10 cellular contexts compared by ENCODE assay signal in the genomic region with DNA sequence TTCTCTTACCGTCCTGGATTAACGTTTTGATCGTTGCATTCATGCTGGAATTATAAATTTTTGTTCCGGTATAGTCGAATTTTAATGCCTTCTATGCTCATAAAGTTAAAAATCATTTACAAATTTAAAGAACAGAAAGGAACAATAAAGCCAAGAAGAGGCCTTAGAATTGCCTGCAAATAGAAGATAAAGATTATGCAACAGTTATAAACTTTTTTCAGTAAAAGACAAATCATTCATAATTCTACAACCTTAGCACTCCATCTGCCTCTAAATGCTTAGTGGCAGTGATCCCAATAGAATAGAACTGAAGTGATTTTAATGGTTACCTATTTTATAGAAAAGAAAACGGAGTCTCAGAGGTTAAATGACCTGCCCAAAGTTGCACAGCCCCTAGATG.
DNase-seq lines count a peak whose midpoint lies in the region; ATAC-seq and TF ChIP-seq lines count a peak whose summit lies in the region.
"Had no signal": no experiment of that assay in that cellular context is flagged by ENCODE, and none has a peak within 500 bp of the region (broad histone marks: within the 10 kb centered on the region; RNA-seq: fewer than 3 reads in every experiment).

No MANE protein-coding gene starts in this region.

- H3K9ac ChIP-seq in DND-41 (ENCODE audit: low read depth, low read length) = no peak overlapping the region
- peak overlapping the region in 1 of 2 donors; percentile 48 for H3K9ac ChIP-seq in colonic mucosa (ENCODE audit: low read depth in 2 of 2, low read length in 2 of 2)
- no peak overlapping the region for H3K9ac ChIP-seq in neural progenitor cell
- H3K9ac ChIP-seq: BLaER1 treated with 17β-estradiol and CSF1 and Interleukin-3, amounts not matched to agents 10 nM and 100 nM; SK-N-SH had no signal

- H3K4me3 Mint-ChIP-seq in neural progenitor cell = no peak overlapping the region

- H3F3A ChIP-seq in neural progenitor cell (ENCODE audit: low read depth) = no peaks in the 10 kb centered on the region

- H3K4me1 ChIP-seq in A673 (ENCODE audit: insufficient read depth, low read length, poor library complexity, severe bottlenecking) (peaks cover 54% of the 10 kb centered on the region), DND-41 (ENCODE audit: insufficient read depth, low read length) (0 out of 2 replicates have a peak, but pooled peaks cover 3% of the 10 kb centered on the region), colonic mucosa (peaks cover 3% of the 10 kb centered on the region), neural progenitor cell (no peaks in the 10 kb centered on the region)
- H3K4me1 ChIP-seq: BLaER1 treated with 17β-estradiol and CSF1 and Interleukin-3, amounts not matched to agents 10 nM and 100 nM had no signal

- no peak for ATAC-seq in DND-41 (ENCODE audit: insufficient read depth, low read depth)

- H3K4me3 ChIP-seq in A673 (ENCODE audit: low read depth, low read length, poor library complexity, severe bottlenecking) = peak overlapping the region; percentile 18
- no peak overlapping the region for H3K4me3 ChIP-seq in DND-41 (ENCODE audit: low read depth in 1 of 2, low read length in 2 of 2)
- H3K4me3 ChIP-seq in colonic mucosa = no peak overlapping the region
- H3K4me3 ChIP-seq in neural progenitor cell = no peak overlapping the region
- H3K4me3 ChIP-seq: BLaER1 treated with 17β-estradiol and CSF1 and Interleukin-3, amounts not matched to agents 10 nM and 100 nM had no signal

- no peaks in the 10 kb centered on the region for H3K27me3 ChIP-seq in A673 (replicated peaks; ENCODE audit: insufficient read depth, low read depth, low read length, poor library complexity)
- no peaks in the 10 kb centered on the region for H3K27me3 ChIP-seq in DND-41 (ENCODE audit: insufficient read depth, low read length, poor library complexity)
- H3K27me3 ChIP-seq in colonic mucosa = no peaks in the 10 kb centered on the region
- H3K27me3 ChIP-seq in neural progenitor cell = no peaks in the 10 kb centered on the region
- H3K27me3 ChIP-seq: BLaER1 treated with 17β-estradiol and CSF1 and Interleukin-3, amounts not matched to agents 10 nM and 100 nM had no signal

- BruUV-seq in A673 (replicated peaks; lab: Mats Ljungman, UMichigan) = no TSS peak

- H3K9me3 ChIP-seq in A673 (ENCODE audit: low read depth, low read length, poor library complexity, severe bottlenecking) (peaks cover 3% of the 10 kb centered on the region), DND-41 (ENCODE audit: insufficient read depth, low read length, severe bottlenecking) (no peaks in the 10 kb centered on the region), colonic mucosa (no peaks in the 10 kb centered on the region), neural progenitor cell (ENCODE audit: low read depth) (no peaks in the 10 kb centered on the region)
- H3K9me3 ChIP-seq: SK-N-SH had no signal

- peaks cover 13% of the 10 kb centered on the region for H3K4me1 Mint-ChIP-seq in neural progenitor cell

- CTCF ChIA-PET in A673 (lab: Charles Lee) = interaction anchor here (1.0 to 1.3 kb wide), 4 partner anchors 14 to 439 kb away, joined by 3 to 7 read pairs (median 4); no protein-coding TSS in a partner anchor

- H4K20me1 ChIP-seq in DND-41 (ENCODE audit: insufficient read depth, low read length) (no peaks in the 10 kb centered on the region), neural progenitor cell (ENCODE audit: low read depth) (no peaks in the 10 kb centered on the region)
- H4K20me1 ChIP-seq: BLaER1 treated with 17β-estradiol and CSF1 and Interleukin-3, amounts not matched to agents 10 nM and 100 nM had no signal

- H2AFZ ChIP-seq in DND-41 (ENCODE audit: low read depth, low read length) = 0 out of 2 replicates have a peak overlapping the region, but pooled peaks have one; percentile 31
- peak overlapping the region; percentile 94 for H2AFZ ChIP-seq in neural progenitor cell (replicated peaks)

- TF ChIP-seq CTCF in A673 (conservative IDR thresholded peaks at IDR 0.05; ENCODE audit: low read depth, low read length) (no peak), DND-41 (IDR thresholded peaks at IDR 0.05; ENCODE audit: borderline replicate concordance, extremely low read depth, low read length, poor library complexity, severe bottlenecking) (no peak), colonic mucosa (IDR thresholded peaks at IDR 0.05) (no peak), neural progenitor cell (IDR thresholded peaks at IDR 0.05) (no peak)

- intact Hi-C loops in A673 (cut with micrococcal nuclease; ENCODE audit: unreplicated experiment) (loop anchor here (2.0 to 5.0 kb wide), 4 partner anchors 51 to 266 kb away; a partner anchor contains a TSS), colonic mucosa (cut with DNase I) (loop anchor here (5.0 kb wide), 2 partner anchors 116 to 266 kb away; no protein-coding TSS in a partner anchor)

- H3K27me3 Mint-ChIP-seq in neural progenitor cell (ENCODE audit: insufficient read depth, low read depth) = no peaks in the 10 kb centered on the region

- peaks cover 4% of the 10 kb centered on the region for H3K9me3 Mint-ChIP-seq in neural progenitor cell

- no peak overlapping the region for H3K27ac Mint-ChIP-seq in neural progenitor cell

- DNase-seq in A673 (ENCODE audit: low spot score) (no peak), DND-41 (no peak), colonic mucosa (no peak), neural progenitor cell (ENCODE audit: low spot score) (no peak), kidney tubule cell (ENCODE audit: low spot score) (no peak), A172 (ENCODE audit: low spot score) (no peak), AG20443 (ENCODE audit: low spot score) (no peak)
- DNase-seq: NCI-H524 treated with DMSO at 0.1 percent for 48 hours had no signal

- POLR2A ChIA-PET in A673 (lab: Charles Lee; ENCODE audit: low non-redundant PET) = interaction anchor here (0.6 kb wide), 1 partner anchor 784 kb away, joined by 3 read pairs; no protein-coding TSS in a partner anchor

- H3K27ac ChIP-seq in A673 (ENCODE audit: low read depth, low read length, poor library complexity, severe bottlenecking) (peak overlapping the region; percentile 51), DND-41 (ENCODE audit: low read length) (no peak overlapping the region), colonic mucosa (peak overlapping the region; percentile 14), neural progenitor cell (no peak overlapping the region)
- H3K27ac ChIP-seq: BLaER1 treated with 17β-estradiol and CSF1 and Interleukin-3, amounts not matched to agents 10 nM and 100 nM had no signal

- H3K4me2 ChIP-seq in DND-41 (ENCODE audit: insufficient read depth, low read length) (no peak overlapping the region), neural progenitor cell (no peak overlapping the region)
- H3K4me2 ChIP-seq: BLaER1 treated with 17β-estradiol and CSF1 and Interleukin-3, amounts not matched to agents 10 nM and 100 nM; SK-N-SH had no signal

- H3K36me3 ChIP-seq in A673 (ENCODE audit: insufficient read depth, low read length, poor library complexity, severe bottlenecking) (no peaks in the 10 kb centered on the region), DND-41 (ENCODE audit: insufficient read depth, low read length) (no peaks in the 10 kb centered on the region), colonic mucosa (no peaks in the 10 kb centered on the region), neural progenitor cell (no peaks in the 10 kb centered on the region)
- H3K36me3 ChIP-seq: BLaER1 treated with 17β-estradiol and CSF1 and Interleukin-3, amounts not matched to agents 10 nM and 100 nM had no signal

- no peaks in the 10 kb centered on the region for H3K36me3 Mint-ChIP-seq in neural progenitor cell

- no peaks in the 10 kb centered on the region for H3K79me2 ChIP-seq in DND-41 (ENCODE audit: insufficient read depth, low read length)
- H3K79me2 ChIP-seq in neural progenitor cell (ENCODE audit: low read depth) = no peaks in the 10 kb centered on the region

Comparison
In these comparisons a context has a peak if more than half of its experiments do, and no peak if none do; other contexts are left out.
1. H3K27ac ChIP-seq: peak in A673 (single experiment) and colonic mucosa (single experiment); none in DND-41 (single experiment) and neural progenitor cell (single experiment).